ENCODE assay signal across 19 cellular contexts in genomic region chr2:14752294-14752693, GRCh38.
DNase-seq lines count a peak whose midpoint lies in the region; ATAC-seq and TF ChIP-seq lines count a peak whose summit lies in the region.
"Had no signal": no experiment of that assay in that cellular context is flagged by ENCODE, and none has a peak within 500 bp of the region (broad histone marks: within the 10 kb centered on the region; RNA-seq: fewer than 3 reads in every experiment).

No MANE protein-coding gene starts in this region.

- no peaks in the 10 kb centered on the region for H3K9me3 ChIP-seq in MM.1S (replicated peaks; ENCODE audit: insufficient read depth, low read length)
- H3K9me3 ChIP-seq: gastrocnemius medialis, prostate gland had no signal

- in situ Hi-C loops in KBM-7 (cut with MboI; ENCODE audit: low pct_unique_long_range_greater_than_20kb, low sequenced_read_pairs) = no loop called here

- H2AFZ ChIP-seq in MM.1S (ENCODE audit: low read length) = no peak overlapping the region

- no peak for TF ChIP-seq CTCF in MM.1S (IDR thresholded peaks at IDR 0.05; ENCODE audit: low read length)

- no peaks in the 10 kb centered on the region for H3K36me3 ChIP-seq in MM.1S (replicated peaks; ENCODE audit: insufficient read depth, low read length)
- H3K36me3 ChIP-seq: gastrocnemius medialis, prostate gland had no signal

- ATAC-seq in GM18499 (IDR thresholded peaks at IDR 0.05; ENCODE audit: insufficient read depth, unreplicated experiment) (peak; percentile 60), GM21390 (IDR thresholded peaks at IDR 0.05; ENCODE audit: unreplicated experiment) (peak; percentile 47), HG03108 (IDR thresholded peaks at IDR 0.05; ENCODE audit: unreplicated experiment) (no peak)
- ATAC-seq: activated CD8-positive, alpha-beta T cell treated with anti-CD3 and anti-CD28 coated beads for 36 hours; activated T-cell treated with anti-CD3 and anti-CD28 coated beads, Interleukin-2, amount 50 U/mL, for 4 hours; gastrocnemius medialis had no signal

- no peaks in the 10 kb centered on the region for H4K20me1 ChIP-seq in MM.1S (ENCODE audit: insufficient read depth, low read length)

- no peak overlapping the region for H3K9ac ChIP-seq in MM.1S (ENCODE audit: low read length)

- H3K27me3 ChIP-seq in MM.1S (replicated peaks; ENCODE audit: insufficient read depth, low read length) = no peaks in the 10 kb centered on the region
- H3K27me3 ChIP-seq: gastrocnemius medialis had no signal

- no peaks in the 10 kb centered on the region for H3K9me2 ChIP-seq in MM.1S (replicated peaks; ENCODE audit: insufficient read depth, low read length)

- H3K4me2 ChIP-seq in MM.1S (ENCODE audit: low read depth, low read length) = no peak overlapping the region

- H3K79me2 ChIP-seq in MM.1S (ENCODE audit: low read length) = no peaks in the 10 kb centered on the region

- no peaks in the 10 kb centered on the region for H3F3A ChIP-seq in MM.1S (ENCODE audit: insufficient read depth, low read length)

- H3K27ac ChIP-seq in MM.1S (ENCODE audit: low read length) = no peak overlapping the region
- H3K27ac ChIP-seq: gastrocnemius medialis, prostate gland, skin epidermis had no signal

- DNase-seq in MM.1S = peak; percentile 10
- DNase-seq in SHP77 treated with DMSO at 0.1 percent for 48 hours (lab: John Stamatoyannopoulos, UW) = peak; percentile 58
- no peak for DNase-seq in KBM-7
- no peak for DNase-seq in NCI-H1436 treated with DMSO at 0.1 percent for 48 hours (lab: John Stamatoyannopoulos, UW)
- no peak for DNase-seq in anterior cingulate cortex (lab: John Stamatoyannopoulos, UW)
- DNase-seq: activated B cell treated with CpG ODN at 0.5 μM for 24 hours; activated CD8-positive, alpha-beta T cell treated with anti-CD3 and anti-CD28 coated beads for 36 hours; activated naive CD8-positive, alpha-beta T cell treated with anti-CD3 and anti-CD28 coated beads for 36 hours; activated T-cell treated with anti-CD3 and anti-CD28 coated beads, Interleukin-2, amount 50 U/mL, for 4 hours; CD4-positive, alpha-beta memory T cell; gastrocnemius medialis; NCI-H1092; NCI-H2171 treated with DMSO at 0.1 percent for 48 hours; stimulated activated CD4-positive, alpha-beta T cell treated with anti-CD3 and anti-CD28 coated beads, Interleukin-4, amount 100 ng/mL, for 1 hour had no signal

- no peaks in the 10 kb centered on the region for H3K4me1 ChIP-seq in MM.1S (ENCODE audit: low read length)
- H3K4me1 ChIP-seq: gastrocnemius medialis, prostate gland had no signal

- H3K4me3 ChIP-seq in MM.1S (ENCODE audit: low read length) = no peak overlapping the region
- H3K4me3 ChIP-seq: gastrocnemius medialis, prostate gland, skin epidermis had no signal

Comparison
In these comparisons a context has a peak if more than half of its experiments do, and no peak if none do; other contexts are left out.
1. DNase-seq: peak in MM.1S (single experiment) and SHP77 treated with DMSO at 0.1 percent for 48 hours (single experiment); none in KBM-7 (single experiment), NCI-H1436 treated with DMSO at 0.1 percent for 48 hours (single experiment) and anterior cingulate cortex (0 of 58).